In genomic region chr9:133251773-133252172, GRCh38 we compare ENCODE assay signal across 17 cellular contexts. TPM values are rescaled to one million over a fixed set of nuclear protein-coding genes. Genes with fewer than 3 reads are reported as not detected.
DNase-seq lines count a peak whose midpoint lies in the region; ATAC-seq and TF ChIP-seq lines count a peak whose summit lies in the region.
"Had no signal": no experiment of that assay in that cellular context is flagged by ENCODE, and none has a peak within 500 bp of the region (broad histone marks: within the 10 kb centered on the region; RNA-seq: fewer than 3 reads in every experiment).

No MANE protein-coding gene starts in this region.

- peaks cover 4% of the 10 kb centered on the region for H3K27me3 Mint-ChIP-seq in T-helper 2 cell treated with Interferon-gamma antibody and Interleukin-4, amounts not matched to agents 5 μg/mL and 100 μg/mL, for 36 hours (ENCODE audit: low read depth)
- H3K27me3 Mint-ChIP-seq in H9 (ENCODE audit: low read depth): peaks cover 36% of the 10 kb centered on the region

- no peak for DNase-seq in T-helper 2 cell treated with Interferon-gamma antibody and Interleukin-4, amounts not matched to agents 5 μg/mL and 100 μg/mL, for 36 hours (ENCODE audit: low spot score)
- no peak for DNase-seq in T-helper 2 cell
- DNase-seq in colonic mucosa: peak; percentile 66
- peak in 2 of 3 donors; percentile 64 to 70 for DNase-seq in mucosa of descending colon
- peak; percentile 31 to 37 for DNase-seq in thyroid gland
- no peak for DNase-seq in hepatic stellate cell (ENCODE audit: low spot score)
- DNase-seq in Ammon's horn (ENCODE audit: low spot score): no peak
- DNase-seq in H9: no peak
- DNase-seq: activated CD4-positive, alpha-beta T cell treated with anti-CD3 and anti-CD28 coated beads, Interleukin-2, amount 50 U/mL, for 48 hours; amygdala; foreskin keratinocyte; MM.1S; NCI-H187 treated with DMSO at 0.1 percent for 48 hours had no signal

- H3K14ac ChIP-seq in H9 (ENCODE audit: insufficient read depth, low read length): no peak overlapping the region

- H4K20me1 ChIP-seq in H9 (ENCODE audit: control insufficient read depth, insufficient read depth, insufficient read length): no peaks in the 10 kb centered on the region

- no peak overlapping the region for H4K91ac ChIP-seq in H9 (ENCODE audit: insufficient read length, low read depth, low read length)

- no peak overlapping the region for H2BK120ac ChIP-seq in H9 (ENCODE audit: low read depth, low read length, poor library complexity, severe bottlenecking)

- H3K23ac ChIP-seq in H9 (ENCODE audit: insufficient read length, low read depth, low read length): no peak overlapping the region

- no peak overlapping the region for H3K4ac ChIP-seq in H9 (ENCODE audit: low read depth, low read length)

- H2BK12ac ChIP-seq in H9 (ENCODE audit: insufficient read length, low read depth, low read length): no peak overlapping the region

- no peaks in the 10 kb centered on the region for H3K79me2 ChIP-seq in H9 (ENCODE audit: insufficient read depth, low read length)

- peak overlapping the region; percentile 32 for H3K27ac Mint-ChIP-seq in T-helper 2 cell treated with Interferon-gamma antibody and Interleukin-4, amounts not matched to agents 5 μg/mL and 100 μg/mL, for 36 hours
- H3K27ac Mint-ChIP-seq in H9: no peak overlapping the region
- H3K27ac Mint-ChIP-seq: neural progenitor cell had no signal

- H3K4me1 ChIP-seq in colonic mucosa: no peaks in the 10 kb centered on the region
- peaks cover 36% of the 10 kb centered on the region for H3K4me1 ChIP-seq in mucosa of descending colon (ENCODE audit: low read depth)
- peaks cover 54 to 74% of the 10 kb centered on the region in 2 donors for H3K4me1 ChIP-seq in thyroid gland
- no peaks in the 10 kb centered on the region for H3K4me1 ChIP-seq in H9 (ENCODE audit: insufficient read depth, low read length)
- H3K4me1 ChIP-seq: foreskin keratinocyte had no signal

- TF ChIP-seq POLR2A in thyroid gland (IDR thresholded peaks at IDR 0.05): no peak

- H2BK15ac ChIP-seq in H9 (ENCODE audit: low read depth, low read length): no peak overlapping the region

- H3K9me3 Mint-ChIP-seq in T-helper 2 cell treated with Interferon-gamma antibody and Interleukin-4, amounts not matched to agents 5 μg/mL and 100 μg/mL, for 36 hours: no peaks in the 10 kb centered on the region
- H3K9me3 Mint-ChIP-seq in H9: no peaks in the 10 kb centered on the region
- H3K9me3 Mint-ChIP-seq: neural progenitor cell had no signal

- H3K36me3 ChIP-seq in colonic mucosa: no peaks in the 10 kb centered on the region
- H3K36me3 ChIP-seq in mucosa of descending colon (ENCODE audit: low read depth): no peaks in the 10 kb centered on the region
- no peaks in the 10 kb centered on the region for H3K36me3 ChIP-seq in thyroid gland
- H3K36me3 ChIP-seq: neural progenitor cell had no signal

- H3T11ph ChIP-seq in H9 (ENCODE audit: low read length): no peak overlapping the region

- H2AK5ac ChIP-seq in H9 (ENCODE audit: insufficient read length, low read length): no peak overlapping the region

- H3K9me3 ChIP-seq in colonic mucosa (no peaks in the 10 kb centered on the region), mucosa of descending colon (no peaks in the 10 kb centered on the region), thyroid gland (no peaks in the 10 kb centered on the region), H9 (ENCODE audit: control insufficient read depth, low read depth, low read length) (no peaks in the 10 kb centered on the region)

- H2BK20ac ChIP-seq in H9 (ENCODE audit: low read depth, low read length, poor library complexity, severe bottlenecking): no peak overlapping the region

- H3K4me3 ChIP-seq in colonic mucosa (peak overlapping the region; percentile 3), mucosa of descending colon (no peak overlapping the region), thyroid gland (replicated peaks in 1 of 3) (peak overlapping the region in 1 of 3 donors; percentile 6)
- H3K4me3 ChIP-seq: neural progenitor cell, SK-N-MC had no signal

- peak; percentile 47 for ATAC-seq in mucosa of descending colon

- intact Hi-C loops in colonic mucosa (cut with DNase I) (no loop called here), mucosa of descending colon (cut with DNase I, micrococcal nuclease) (no loop called here), thyroid gland (cut with DNase I) (no loop called here)

- no peak overlapping the region for H3K18ac ChIP-seq in H9 (ENCODE audit: insufficient read length, low read depth, low read length)

- H3K9ac ChIP-seq in colonic mucosa (ENCODE audit: low read depth in 2 of 2, low read length in 2 of 2) (peak overlapping the region; percentile 62 to 92), H9 (ENCODE audit: extremely low read depth, insufficient read length, low read length) (no peak overlapping the region)
- H3K9ac ChIP-seq: neural progenitor cell had no signal

- no peak for TF ChIP-seq CTCF in colonic mucosa (IDR thresholded peaks at IDR 0.05)
- TF ChIP-seq CTCF in mucosa of descending colon (IDR thresholded peaks at IDR 0.05): no peak
- no peak for TF ChIP-seq CTCF in thyroid gland (IDR thresholded peaks at IDR 0.05)
- TF ChIP-seq CTCF in H9 (conservative IDR thresholded peaks at IDR 0.05): no peak

- H4K8ac ChIP-seq in H9 (replicated peaks; ENCODE audit: insufficient read length, low read depth, low read length): no peak overlapping the region

- peak overlapping the region; percentile 57 for H3K4me3 Mint-ChIP-seq in T-helper 2 cell treated with Interferon-gamma antibody and Interleukin-4, amounts not matched to agents 5 μg/mL and 100 μg/mL, for 36 hours
- H3K4me3 Mint-ChIP-seq in H9: no peak overlapping the region
- H3K4me3 Mint-ChIP-seq: neural progenitor cell had no signal

- H2BK5ac ChIP-seq in H9 (ENCODE audit: insufficient read length, low read length): no peak overlapping the region

- peak overlapping the region; percentile 84 for H3K27ac ChIP-seq in colonic mucosa
- peak overlapping the region; percentile 96 to 99 (median 96) for H3K27ac ChIP-seq in thyroid gland
- H3K27ac ChIP-seq in H9 (ENCODE audit: insufficient read length, low read depth, low read length): no peak overlapping the region
- H3K27ac ChIP-seq: C4-2B, foreskin keratinocyte, neural progenitor cell, SK-N-MC had no signal

- H3K23me2 ChIP-seq in H9 (ENCODE audit: insufficient read length, low read depth, low read length, poor library complexity, severe bottlenecking): no peaks in the 10 kb centered on the region

- 75 to 88% methylated on average over 11 of the region's 11 CpGs for WGBS in thyroid gland, 2 donors
- WGBS in H9 (ENCODE audit: extremely low coverage, insufficient read length, low lambda C conversion rate): no CpG with 5 or more reads among the region's 11 CpGs

- no peaks in the 10 kb centered on the region for H3K27me3 ChIP-seq in colonic mucosa
- H3K27me3 ChIP-seq in thyroid gland: no peaks in the 10 kb centered on the region
- H3K27me3 ChIP-seq in H9 (ENCODE audit: insufficient read depth, low read length): no peaks in the 10 kb centered on the region

- H2AFZ ChIP-seq in H9 (ENCODE audit: low read length): no peak overlapping the region
- H2AFZ ChIP-seq: neural progenitor cell had no signal

- no peak overlapping the region for H3K56ac ChIP-seq in H9 (ENCODE audit: insufficient read length, low read depth, low read length)

- H3K4me1 Mint-ChIP-seq in T-helper 2 cell treated with Interferon-gamma antibody and Interleukin-4, amounts not matched to agents 5 μg/mL and 100 μg/mL, for 36 hours (ENCODE audit: low read depth): peaks cover 21% of the 10 kb centered on the region
- H3K4me1 Mint-ChIP-seq in H9: peaks cover 0 to 7% of the 10 kb centered on the region in 2 experiments; a peak in 2 of 4 replicates

- no peak overlapping the region for H3K4me2 ChIP-seq in H9 (ENCODE audit: insufficient read depth, insufficient read length, low read length)
- H3K4me2 ChIP-seq: neural progenitor cell had no signal

- no peaks in the 10 kb centered on the region for H3K36me3 Mint-ChIP-seq in T-helper 2 cell treated with Interferon-gamma antibody and Interleukin-4, amounts not matched to agents 5 μg/mL and 100 μg/mL, for 36 hours (ENCODE audit: low read depth)
- H3K36me3 Mint-ChIP-seq in H9 (ENCODE audit: insufficient read depth in 1 of 3, low read depth in 3 of 3): no peaks in the 10 kb centered on the region; a peak in 1 of 7 replicates
- H3K36me3 Mint-ChIP-seq: neural progenitor cell had no signal

- H4K5ac ChIP-seq in H9 (ENCODE audit: insufficient read length, low read depth, low read length): no peak overlapping the region

- no peaks in the 10 kb centered on the region for H3K79me1 ChIP-seq in H9 (ENCODE audit: insufficient read depth, low read depth, low read length, poor library complexity, severe bottlenecking)

RNA-seq across cellular contexts. Expression of gene ABO, which starts 23.2 kb away (rescaled TPM):
- total RNA-seq in colonic mucosa: 10 to 100 TPM; 58.0 to 77.7 TPM
- total RNA-seq in mucosa of descending colon: 100 to 1,000 TPM in 2 of 3 donors, 10 to 100 TPM in 1; 25.6 to 114 (median 102) TPM
- total RNA-seq in thyroid gland: 10 to 100 TPM; 15.7 to 32.6 (median 24.9) TPM
- total RNA-seq in H9 (2021): 0.31 and 0.37 TPM in 2 replicates
- total RNA-seq: A172, foreskin keratinocyte had no signal

RNA-seq across cellular contexts. Expression of gene OBP2B, which starts 42.7 kb away (rescaled TPM):
- total RNA-seq in colonic mucosa (not detected), mucosa of descending colon (not detected), thyroid gland (not detected), H9 (2021) (not detected in 2 replicates)
- total RNA-seq: A172, foreskin keratinocyte had no signal

Comparison
In these comparisons a context has a peak if more than half of its experiments do, and no peak if none do; other contexts are left out.
1. DNase-seq: peak in colonic mucosa (single experiment), mucosa of descending colon (2 of 3) and thyroid gland (2 of 2); none in T-helper 2 cell treated with Interferon-gamma antibody and Interleukin-4, amounts not matched to agents 5 μg/mL and 100 μg/mL, for 36 hours (single experiment), T-helper 2 cell (0 of 5), hepatic stellate cell (single experiment), Ammon's horn (single experiment) and H9 (single experiment).
2. RNA of gene ABO, which starts 23.2 kb away (total RNA-seq): 25.6 to 114 TPM in mucosa of descending colon, 58.0 to 77.7 TPM in colonic mucosa and 15.7 to 32.6 TPM in thyroid gland; 0.31 to 0.37 TPM in H9; every median in the first group is over 10 times any median in the second.